30 cellular contexts compared by ENCODE assay signal in genomic region chr21:36470294-36470693, GRCh38. TPM values are rescaled to one million over a fixed set of nuclear protein-coding genes. Genes with fewer than 3 reads are reported as not detected.
A peak's percentile ranks its signal among the peaks of the same experiment; 100 is the strongest.
DNase-seq lines count a peak whose midpoint lies in the region; ATAC-seq and TF ChIP-seq lines count a peak whose summit lies in the region.
"Had no signal": no experiment of that assay in that cellular context is flagged by ENCODE, and none has a peak within 500 bp of the region (broad histone marks: within the 10 kb centered on the region; RNA-seq: fewer than 3 reads in every experiment).

No MANE protein-coding gene starts in this region.

- H2BK120ac ChIP-seq in H9 (ENCODE audit: low read depth, low read length, poor library complexity, severe bottlenecking): no peak overlapping the region

- H3K4me3 Mint-ChIP-seq in H9: no peak overlapping the region
- H3K4me3 Mint-ChIP-seq in WTC11: no peak overlapping the region
- H3K4me3 Mint-ChIP-seq: activated CD8-positive, alpha-beta T cell treated with anti-CD3 and anti-CD28 coated beads for 36 hours; activated T-helper 17 cell treated with anti-CD3 and anti-CD28 coated beads, Interleukin-2, amount 50 U/mL, for 72 hours; natural killer cell; stimulated activated naive CD8-positive, alpha-beta T cell treated with anti-CD3 and anti-CD28 coated beads, Interleukin-15, amount 100 ng/mL, for 72 hours; T-cell had no signal

- CTCF ChIA-PET in A673 (lab: Charles Lee) (no interaction called here), WTC11 (lab: Charles Lee) (interaction anchor here (1.1 to 1.5 kb wide), 3 partner anchors 9 to 160 kb away, joined by 3 to 4 read pairs (median 3); no protein-coding TSS in a partner anchor)

- H3K79me2 ChIP-seq in H9 (ENCODE audit: insufficient read depth, low read length): no peaks in the 10 kb centered on the region

- H3K23me2 ChIP-seq in H9 (ENCODE audit: insufficient read length, low read depth, low read length, poor library complexity, severe bottlenecking): no peaks in the 10 kb centered on the region

- peaks cover 0 to 6% (median 0%) of the 10 kb centered on the region in 3 experiments; a peak in 3 of 7 replicates for H3K36me3 Mint-ChIP-seq in H9 (ENCODE audit: insufficient read depth in 1 of 3, low read depth in 3 of 3)
- H3K36me3 Mint-ChIP-seq in WTC11: no peaks in the 10 kb centered on the region
- H3K36me3 Mint-ChIP-seq: natural killer cell, T-cell had no signal

- H2BK15ac ChIP-seq in H9 (ENCODE audit: low read depth, low read length): no peak overlapping the region

- intact Hi-C loops in A673 (cut with micrococcal nuclease; ENCODE audit: unreplicated experiment) (no loop called here), posterior vena cava (cut with DNase I) (no loop called here)

- H4K8ac ChIP-seq in H9 (replicated peaks; ENCODE audit: insufficient read length, low read depth, low read length): no peak overlapping the region

- ATAC-seq in WTC11: peak; percentile 41; the same call in 1 of the 2 replicates
- ATAC-seq in GM18861 (IDR thresholded peaks at IDR 0.05; ENCODE audit: unreplicated experiment): no peak
- ATAC-seq: activated CD4-positive, CD25-positive, alpha-beta regulatory T cell treated with anti-CD3 and anti-CD28 coated beads, Interleukin-2, amount 50 U/mL, for 24 hours; activated CD8-positive, alpha-beta T cell treated with anti-CD3 and anti-CD28 coated beads for 36 hours; activated T-helper 17 cell treated with anti-CD3 and anti-CD28 coated beads, Interleukin-2, amount 50 U/mL, for 72 hours; gastrocnemius medialis; natural killer cell; stimulated activated naive CD8-positive, alpha-beta T cell treated with anti-CD3 and anti-CD28 coated beads, Interleukin-15, amount 100 ng/mL, for 72 hours; T-cell had no signal

- no TSS peak for BruUV-seq in A673 (replicated peaks; lab: Mats Ljungman, UMichigan)

- no peak overlapping the region for H3K4ac ChIP-seq in H9 (ENCODE audit: low read depth, low read length)

- H3K27ac Mint-ChIP-seq in H9 (peak overlapping the region in 2 of 3 experiments; percentile 15 to 19; a peak in 2 of 7 replicates), WTC11 (peak overlapping the region; percentile 16; the same call in 1 of the 2 replicates)
- H3K27ac Mint-ChIP-seq: activated CD8-positive, alpha-beta T cell treated with anti-CD3 and anti-CD28 coated beads for 36 hours; activated T-helper 17 cell treated with anti-CD3 and anti-CD28 coated beads, Interleukin-2, amount 50 U/mL, for 72 hours; natural killer cell; stimulated activated naive CD8-positive, alpha-beta T cell treated with anti-CD3 and anti-CD28 coated beads, Interleukin-15, amount 100 ng/mL, for 72 hours; T-cell had no signal

- H3K36me3 ChIP-seq in A673 (ENCODE audit: insufficient read depth, low read length, poor library complexity, severe bottlenecking): no peaks in the 10 kb centered on the region
- H3K36me3 ChIP-seq: BLaER1 treated with 17β-estradiol and CSF1 and Interleukin-3, amounts not matched to agents 10 nM and 100 nM; gastrocnemius medialis had no signal

- H4K91ac ChIP-seq in H9 (ENCODE audit: insufficient read length, low read depth, low read length): no peak overlapping the region

- peaks cover 9% of the 10 kb centered on the region for H3K4me1 ChIP-seq in A673 (ENCODE audit: insufficient read depth, low read length, poor library complexity, severe bottlenecking)
- H3K4me1 ChIP-seq in H9 (ENCODE audit: insufficient read depth, low read length): peaks cover 6% of the 10 kb centered on the region; the same call in 1 of the 2 replicates
- H3K4me1 ChIP-seq: BLaER1 treated with 17β-estradiol and CSF1 and Interleukin-3, amounts not matched to agents 10 nM and 100 nM had no signal

- WGBS in H9 (ENCODE audit: extremely low coverage, insufficient read length, low lambda C conversion rate): no CpG with 5 or more reads among the region's 10 CpGs

- H2AFZ ChIP-seq in H9 (ENCODE audit: low read length): no peak overlapping the region

- no peak overlapping the region for H4K5ac ChIP-seq in H9 (ENCODE audit: insufficient read length, low read depth, low read length)

- H3K27me3 Mint-ChIP-seq in H9 (ENCODE audit: low read depth) (peaks cover 8% of the 10 kb centered on the region), WTC11 (ENCODE audit: low read depth) (peaks cover 4% of the 10 kb centered on the region; the same call in 1 of the 2 replicates)

- H2BK12ac ChIP-seq in H9 (ENCODE audit: insufficient read length, low read depth, low read length): no peak overlapping the region

- no peak overlapping the region for H3K4me3 ChIP-seq in A673 (ENCODE audit: low read depth, low read length, poor library complexity, severe bottlenecking)
- H3K4me3 ChIP-seq: BLaER1 treated with 17β-estradiol and CSF1 and Interleukin-3, amounts not matched to agents 10 nM and 100 nM; dorsolateral prefrontal cortex; gastrocnemius medialis; skin epidermis had no signal

- H3K9me3 ChIP-seq in A673 (ENCODE audit: low read depth, low read length, poor library complexity, severe bottlenecking) (peaks cover 4% of the 10 kb centered on the region), H9 (ENCODE audit: control insufficient read depth, low read depth, low read length) (no peaks in the 10 kb centered on the region)
- H3K9me3 ChIP-seq: Caco-2, gastrocnemius medialis had no signal

- POLR2A ChIA-PET in A673 (lab: Charles Lee; ENCODE audit: low non-redundant PET) (no interaction called here), WTC11 (lab: Charles Lee) (no interaction called here)

- no peaks in the 10 kb centered on the region for H3K79me1 ChIP-seq in H9 (ENCODE audit: insufficient read depth, low read depth, low read length, poor library complexity, severe bottlenecking)

- H3K14ac ChIP-seq in H9 (ENCODE audit: insufficient read depth, low read length): no peak overlapping the region

- no peak overlapping the region for H3K9ac ChIP-seq in H9 (ENCODE audit: extremely low read depth, insufficient read length, low read length)
- H3K9ac ChIP-seq: BLaER1 treated with 17β-estradiol and CSF1 and Interleukin-3, amounts not matched to agents 10 nM and 100 nM had no signal

- no peak overlapping the region for H3K23ac ChIP-seq in H9 (ENCODE audit: insufficient read length, low read depth, low read length)

- peaks cover 7 to 12% of the 10 kb centered on the region in 2 experiments; a peak in 4 of 5 replicates for H3K9me3 Mint-ChIP-seq in H9
- H3K9me3 Mint-ChIP-seq in WTC11: peaks cover 11% of the 10 kb centered on the region
- H3K9me3 Mint-ChIP-seq: activated CD8-positive, alpha-beta T cell treated with anti-CD3 and anti-CD28 coated beads for 36 hours; natural killer cell; stimulated activated naive CD8-positive, alpha-beta T cell treated with anti-CD3 and anti-CD28 coated beads, Interleukin-15, amount 100 ng/mL, for 72 hours had no signal

- no peaks in the 10 kb centered on the region for H4K20me1 ChIP-seq in H9 (ENCODE audit: control insufficient read depth, insufficient read depth, insufficient read length)
- H4K20me1 ChIP-seq: BLaER1 treated with 17β-estradiol and CSF1 and Interleukin-3, amounts not matched to agents 10 nM and 100 nM had no signal

- H3K4me2 ChIP-seq in H9 (ENCODE audit: insufficient read depth, insufficient read length, low read length): no peak overlapping the region
- H3K4me2 ChIP-seq: BLaER1 treated with 17β-estradiol and CSF1 and Interleukin-3, amounts not matched to agents 10 nM and 100 nM had no signal

- H3K18ac ChIP-seq in H9 (ENCODE audit: insufficient read length, low read depth, low read length): no peak overlapping the region

- H3K27me3 ChIP-seq in A673 (replicated peaks; ENCODE audit: insufficient read depth, low read depth, low read length, poor library complexity) (no peaks in the 10 kb centered on the region), H9 (ENCODE audit: insufficient read depth, low read length) (no peaks in the 10 kb centered on the region)
- H3K27me3 ChIP-seq: BLaER1 treated with 17β-estradiol and CSF1 and Interleukin-3, amounts not matched to agents 10 nM and 100 nM; gastrocnemius medialis had no signal

- no peak overlapping the region for H2BK5ac ChIP-seq in H9 (ENCODE audit: insufficient read length, low read length)

- H3K27ac ChIP-seq in A673 (ENCODE audit: low read depth, low read length, poor library complexity, severe bottlenecking): no peak overlapping the region
- H3K27ac ChIP-seq in H9 (ENCODE audit: insufficient read length, low read depth, low read length): no peak overlapping the region
- H3K27ac ChIP-seq: BLaER1 treated with 17β-estradiol and CSF1 and Interleukin-3, amounts not matched to agents 10 nM and 100 nM; dorsolateral prefrontal cortex; gastrocnemius medialis; RWPE1; skin epidermis had no signal

- peaks cover 19 to 32% of the 10 kb centered on the region in 2 experiments for H3K4me1 Mint-ChIP-seq in H9
- H3K4me1 Mint-ChIP-seq in WTC11: peaks cover 22% of the 10 kb centered on the region
- H3K4me1 Mint-ChIP-seq: activated T-helper 17 cell treated with anti-CD3 and anti-CD28 coated beads, Interleukin-2, amount 50 U/mL, for 72 hours; natural killer cell; T-cell had no signal

- H2AK5ac ChIP-seq in H9 (ENCODE audit: insufficient read length, low read length): no peak overlapping the region

- H3K56ac ChIP-seq in H9 (ENCODE audit: insufficient read length, low read depth, low read length): no peak overlapping the region

- H3T11ph ChIP-seq in H9 (ENCODE audit: low read length): no peak overlapping the region

- H2BK20ac ChIP-seq in H9 (ENCODE audit: low read depth, low read length, poor library complexity, severe bottlenecking): no peak overlapping the region

- no peak for TF ChIP-seq CTCF in A673 (conservative IDR thresholded peaks at IDR 0.05; ENCODE audit: low read depth, low read length)
- no peak for TF ChIP-seq CTCF in H9 (conservative IDR thresholded peaks at IDR 0.05)
- TF ChIP-seq CTCF in WTC11 (IDR thresholded peaks at IDR 0.05): no peak

- peak; percentile 60 for DNase-seq in A673 (ENCODE audit: low spot score)
- DNase-seq in H9: peak; percentile 44
- DNase-seq in WTC11 (ENCODE audit: low spot score): peak; percentile 36
- peak; percentile 48 for DNase-seq in iPS-NIHi7 (ENCODE audit: extremely low spot score)
- no peak for DNase-seq in posterior vena cava (ENCODE audit: low spot score)
- no peak for DNase-seq in activated CD4-positive, alpha-beta T cell treated with anti-CD3 and anti-CD28 coated beads for 4 hours
- DNase-seq: activated CD8-positive, alpha-beta T cell treated with anti-CD3 and anti-CD28 coated beads for 36 hours; activated naive CD4-positive, alpha-beta T cell treated with anti-CD3 and anti-CD28 coated beads, Interleukin-2, amount 50 U/mL, for 16 hours; anterior cingulate cortex; Caco-2; central memory CD4-positive, alpha-beta T cell; DMS79 treated with DMSO at 0.1 percent for 48 hours; dorsolateral prefrontal cortex; gastrocnemius medialis; hippocampal formation; natural killer cell; NCI-H1105 treated with DMSO at 0.1 percent for 48 hours; NCI-H2029 treated with DMSO at 0.1 percent for 48 hours; stimulated activated CD4-positive, alpha-beta T cell treated with anti-CD3 and anti-CD28 coated beads, Interleukin-1b, Interleukin-23, amount 100 ng/mL, for 48 hours; stimulated activated CD8-positive, alpha-beta memory T cell treated with anti-CD3 and anti-CD28 coated beads, Interleukin-4, amount 100 ng/mL, for 48 hours; stimulated activated naive CD8-positive, alpha-beta T cell treated with anti-CD3 and anti-CD28 coated beads, Interleukin-15, amount 100 ng/mL, for 72 hours; T-cell had no signal

RNA-seq across cellular contexts. Expression of gene CLDN14, which starts 9.6 kb away (rescaled TPM):
- total RNA-seq in A673 (2021): not detected in 2 replicates
- not detected in 2 replicates for total RNA-seq in H9 (2021)
- total RNA-seq in WTC11 (2021): not detected in 3 replicates
- under 1 TPM in 1 of 2 donors, not detected in 1; 0.14 TPM for total RNA-seq in posterior vena cava
- total RNA-seq: activated CD8-positive, alpha-beta T cell treated with anti-CD3 and anti-CD28 coated beads for 36 hours; Caco-2; dorsolateral prefrontal cortex; mononuclear cell; natural killer cell; omental fat pad; T-cell had no signal

Comparison
In these comparisons a context has a peak if more than half of its experiments do, and no peak if none do; other contexts are left out.
1. DNase-seq: peak in A673 (single experiment), H9 (single experiment), WTC11 (single experiment) and iPS-NIHi7 (single experiment); none in posterior vena cava (single experiment) and activated CD4-positive, alpha-beta T cell treated with anti-CD3 and anti-CD28 coated beads for 4 hours (0 of 2).